ENCODE assay signal across 8 cellular contexts in genomic region chr1:222792744-222793143, GRCh38. TPM values are rescaled to one million over a fixed set of nuclear protein-coding genes. Genes with fewer than 3 reads are reported as not detected.
A peak's percentile ranks its signal among the peaks of the same experiment; 100 is the strongest.
DNase-seq lines count a peak whose midpoint lies in the region; ATAC-seq and TF ChIP-seq lines count a peak whose summit lies in the region.

No MANE protein-coding gene starts in this region.

- no peaks in the 10 kb centered on the region for H3K36me3 ChIP-seq in cardiac muscle cell
- H3K36me3 ChIP-seq in upper lobe of right lung = no peaks in the 10 kb centered on the region

- DNase-seq in cardiac muscle cell (ENCODE audit: low read depth in 1 of 2, low spot score in 1 of 2) = peak; percentile 43 to 51
- no peak for DNase-seq in cardiac septum (ENCODE audit: low spot score)
- DNase-seq in SK-MEL-5 (ENCODE audit: low read depth, low spot score) = peak; percentile 49
- peak; percentile 35 for DNase-seq in hepatic stellate cell (ENCODE audit: low spot score)
- DNase-seq in upper lobe of right lung = no peak
- DNase-seq in HCEC 1CT = no peak

- H3K4me1 ChIP-seq in cardiac muscle cell (ENCODE audit: low read depth) (no peaks in the 10 kb centered on the region), upper lobe of right lung (no peaks in the 10 kb centered on the region)

- H3K27me3 ChIP-seq in cardiac muscle cell (no peaks in the 10 kb centered on the region), upper lobe of right lung (no peaks in the 10 kb centered on the region)

- H3K4me3 ChIP-seq in cardiac muscle cell (no peak overlapping the region), upper lobe of right lung (no peak overlapping the region)

- H3K9me3 ChIP-seq in cardiac muscle cell (ENCODE audit: low read depth) = no peaks in the 10 kb centered on the region
- no peaks in the 10 kb centered on the region for H3K9me3 ChIP-seq in upper lobe of right lung

- intact Hi-C loops in cardiac septum (cut with DNase I) = loop anchor here (10.0 kb wide), 1 partner anchor 332 kb away; no protein-coding TSS in a partner anchor
- intact Hi-C loops in upper lobe of right lung (cut with DNase I) = loop anchor here (10.0 kb wide), 1 partner anchor 292 kb away; no protein-coding TSS in a partner anchor

- H3K27ac ChIP-seq in cardiac muscle cell (no peak overlapping the region), upper lobe of right lung (no peak overlapping the region)

- in situ Hi-C loops in SK-MEL-5 (cut with HindIII; ENCODE audit: low pct_unique_long_range_greater_than_20kb, low sequenced_read_pairs) = loop anchor here (25.0 kb wide), 1 partner anchor 295 kb away; no protein-coding TSS in a partner anchor

- peak; percentile 52 for TF ChIP-seq CTCF in cardiac muscle cell (IDR thresholded peaks at IDR 0.05; ENCODE audit: low read depth, low read length)
- peak; percentile 59 for TF ChIP-seq CTCF in upper lobe of right lung (IDR thresholded peaks at IDR 0.05)

- ATAC-seq in upper lobe of right lung (peak; percentile 34), HG03108 (IDR thresholded peaks at IDR 0.05; ENCODE audit: unreplicated experiment) (no peak), HG03457 (IDR thresholded peaks at IDR 0.05; ENCODE audit: unreplicated experiment) (no peak)

RNA-seq across cellular contexts. Expression of gene DISP1, which starts 22.1 kb away (rescaled TPM):
- total RNA-seq in cardiac muscle cell (6.4 and 10.4 TPM in 2 replicates), cardiac septum (3.0 TPM), upper lobe of right lung (22.9 TPM)
- polyA plus RNA-seq in cardiac muscle cell = 7.0 and 10.7 TPM in 2 replicates
- total RNA-seq in SK-MEL-5 (2014; rRNA removed; shearing (Covaris generic)) = 2.1 and 2.4 TPM in 2 replicates
- polyA plus RNA-seq in SK-MEL-5 (2015; cell fraction: cytosol; rRNA removed) = 1.5 and 2.0 TPM in 2 replicates
- polyA plus RNA-seq in SK-MEL-5 (2015; cell fraction: nucleus; rRNA removed) = 1.4 and 4.4 TPM in 2 replicates

RNA-seq across cellular contexts. Expression of gene FAM177B, which starts 55.7 kb away (rescaled TPM):
- not detected in 2 replicates for total RNA-seq in cardiac muscle cell
- polyA plus RNA-seq in cardiac muscle cell = not detected in 2 replicates
- total RNA-seq in cardiac septum = not detected
- not detected in 2 replicates for total RNA-seq in SK-MEL-5 (2014; rRNA removed; shearing (Covaris generic))
- not detected in 2 replicates for polyA plus RNA-seq in SK-MEL-5 (2015; cell fraction: cytosol; rRNA removed)
- polyA plus RNA-seq in SK-MEL-5 (2015; cell fraction: nucleus; rRNA removed) = not detected in 2 replicates
- 0.20 TPM for total RNA-seq in upper lobe of right lung

Comparison
In these comparisons a context has a peak if more than half of its experiments do, and no peak if none do; other contexts are left out.
1. DNase-seq: peak in cardiac muscle cell (2 of 2), SK-MEL-5 (single experiment) and hepatic stellate cell (single experiment); none in cardiac septum (single experiment), upper lobe of right lung (single experiment) and HCEC 1CT (single experiment).